11 cellular contexts compared by ENCODE assay signal in the genomic region with DNA sequence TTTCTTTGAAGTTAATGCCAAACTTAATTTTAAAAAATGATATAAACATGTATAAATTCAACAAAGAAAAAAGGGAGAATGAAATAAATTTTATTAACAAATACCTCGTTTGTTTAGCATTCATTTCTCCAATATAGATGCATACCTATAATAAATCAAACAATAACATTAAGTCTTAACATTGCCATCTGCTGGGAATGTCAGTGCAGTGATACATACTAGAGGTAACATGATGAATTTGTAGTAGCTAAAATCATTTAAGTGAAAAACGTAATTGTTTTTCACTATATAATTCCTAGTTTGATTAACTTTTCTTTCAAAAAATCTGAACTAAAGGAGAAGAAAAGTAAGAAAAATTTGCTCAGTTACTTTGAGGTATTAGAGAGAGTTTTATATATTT.
DNase-seq lines count a peak whose midpoint lies in the region; ATAC-seq and TF ChIP-seq lines count a peak whose summit lies in the region.
"Had no signal": no experiment of that assay in that cellular context is flagged by ENCODE, and none has a peak within 500 bp of the region (broad histone marks: within the 10 kb centered on the region; RNA-seq: fewer than 3 reads in every experiment).

No MANE protein-coding gene starts in this region.

- no peak overlapping the region for H3K9ac ChIP-seq in endodermal cell (ENCODE audit: extremely low read depth, low read length, poor library complexity, severe bottlenecking)

- H3K36me3 Mint-ChIP-seq in activated naive CD8-positive, alpha-beta T cell: peaks cover 9% of the 10 kb centered on the region
- peaks cover 36% of the 10 kb centered on the region for H3K36me3 Mint-ChIP-seq in activated naive CD8-positive, alpha-beta T cell treated with anti-CD3 and anti-CD28 coated beads for 36 hours
- H3K36me3 Mint-ChIP-seq in endodermal cell (ENCODE audit: low read depth): no peaks in the 10 kb centered on the region

- peak overlapping the region; percentile 38 for H3K27ac Mint-ChIP-seq in activated naive CD8-positive, alpha-beta T cell
- no peak overlapping the region for H3K27ac Mint-ChIP-seq in activated naive CD8-positive, alpha-beta T cell treated with anti-CD3 and anti-CD28 coated beads for 36 hours
- no peak overlapping the region for H3K27ac Mint-ChIP-seq in endodermal cell

- H3K27ac ChIP-seq in endodermal cell (ENCODE audit: low read depth, low read length) (no peak overlapping the region), lower lobe of right lung (no peak overlapping the region)
- H3K27ac ChIP-seq: epithelial cell of prostate had no signal

- TF ChIP-seq CTCF in endodermal cell (conservative IDR thresholded peaks at IDR 0.05): peak; percentile 48
- TF ChIP-seq CTCF in retinal pigment epithelial cell (conservative IDR thresholded peaks at IDR 0.05; ENCODE audit: low read depth, low read length): peak; percentile 42
- TF ChIP-seq CTCF in lower lobe of right lung (IDR thresholded peaks at IDR 0.05): no peak

- WGBS in endodermal cell (ENCODE audit: insufficient coverage in 1 of 2, insufficient read length in 1 of 2), 2 experiments: 100% methylated on average over 1 of the region's 2 CpGs; no CpG with 5 or more reads in 1 of the 2 experiments

- H3K9me3 ChIP-seq in endodermal cell (ENCODE audit: control insufficient read depth, low read length) (peaks cover 10% of the 10 kb centered on the region), lower lobe of right lung (no peaks in the 10 kb centered on the region)
- H3K9me3 ChIP-seq: mucosa of descending colon had no signal

- no peak overlapping the region for H3K4me3 Mint-ChIP-seq in activated naive CD8-positive, alpha-beta T cell
- no peak overlapping the region for H3K4me3 Mint-ChIP-seq in activated naive CD8-positive, alpha-beta T cell treated with anti-CD3 and anti-CD28 coated beads for 36 hours
- no peak overlapping the region for H3K4me3 Mint-ChIP-seq in endodermal cell

- peaks cover 6% of the 10 kb centered on the region for H3K9me3 Mint-ChIP-seq in activated naive CD8-positive, alpha-beta T cell (ENCODE audit: low read depth)
- H3K9me3 Mint-ChIP-seq in activated naive CD8-positive, alpha-beta T cell treated with anti-CD3 and anti-CD28 coated beads for 36 hours: peaks cover 16% of the 10 kb centered on the region
- H3K9me3 Mint-ChIP-seq in endodermal cell: peaks cover 6% of the 10 kb centered on the region

- H3K4me3 ChIP-seq in endodermal cell (ENCODE audit: low read length) (no peak overlapping the region), retinal pigment epithelial cell (ENCODE audit: low read length) (no peak overlapping the region), lower lobe of right lung (no peak overlapping the region)
- H3K4me3 ChIP-seq: mucosa of descending colon had no signal

- H3K27me3 ChIP-seq in endodermal cell (ENCODE audit: control insufficient read depth, insufficient read depth, low read length, poor library complexity, severe bottlenecking) (no peaks in the 10 kb centered on the region), lower lobe of right lung (ENCODE audit: low read depth) (no peaks in the 10 kb centered on the region)

- ATAC-seq in HG03045 (IDR thresholded peaks at IDR 0.05; ENCODE audit: unreplicated experiment): no peak
- no peak for ATAC-seq in lower lobe of right lung
- ATAC-seq: mucosa of descending colon had no signal

- H3K4me1 Mint-ChIP-seq in activated naive CD8-positive, alpha-beta T cell (ENCODE audit: low read depth): peaks cover 72% of the 10 kb centered on the region
- peaks cover 60% of the 10 kb centered on the region for H3K4me1 Mint-ChIP-seq in activated naive CD8-positive, alpha-beta T cell treated with anti-CD3 and anti-CD28 coated beads for 36 hours
- H3K4me1 Mint-ChIP-seq in endodermal cell: peaks cover 2% of the 10 kb centered on the region

- no peaks in the 10 kb centered on the region for H3K36me3 ChIP-seq in endodermal cell (ENCODE audit: control insufficient read depth, insufficient read depth, low read length)
- no peaks in the 10 kb centered on the region for H3K36me3 ChIP-seq in lower lobe of right lung

- H3K4me1 ChIP-seq in endodermal cell (ENCODE audit: control insufficient read depth, insufficient read depth, low read length) (no peaks in the 10 kb centered on the region), lower lobe of right lung (peaks cover 12% of the 10 kb centered on the region)

- H3K27me3 Mint-ChIP-seq in activated naive CD8-positive, alpha-beta T cell: no peaks in the 10 kb centered on the region
- no peaks in the 10 kb centered on the region for H3K27me3 Mint-ChIP-seq in activated naive CD8-positive, alpha-beta T cell treated with anti-CD3 and anti-CD28 coated beads for 36 hours
- H3K27me3 Mint-ChIP-seq in endodermal cell (ENCODE audit: insufficient read depth): no peaks in the 10 kb centered on the region

- no peak for DNase-seq in activated naive CD8-positive, alpha-beta T cell treated with anti-CD3 and anti-CD28 coated beads for 36 hours
- DNase-seq in NCI-H69 (lab: John Stamatoyannopoulos, UW) (peak; percentile 26), endodermal cell (no peak), retinal pigment epithelial cell (ENCODE audit: low read depth) (no peak), lower lobe of right lung (no peak), NOMO-1 (lab: John Stamatoyannopoulos, UW; ENCODE audit: unreplicated experiment in 2 of 2) (no peak)
- DNase-seq: T1000 had no signal

- intact Hi-C loops in lower lobe of right lung (cut with DNase I): no loop called here
